27 cellular contexts compared by ENCODE assay signal in the genomic region with DNA sequence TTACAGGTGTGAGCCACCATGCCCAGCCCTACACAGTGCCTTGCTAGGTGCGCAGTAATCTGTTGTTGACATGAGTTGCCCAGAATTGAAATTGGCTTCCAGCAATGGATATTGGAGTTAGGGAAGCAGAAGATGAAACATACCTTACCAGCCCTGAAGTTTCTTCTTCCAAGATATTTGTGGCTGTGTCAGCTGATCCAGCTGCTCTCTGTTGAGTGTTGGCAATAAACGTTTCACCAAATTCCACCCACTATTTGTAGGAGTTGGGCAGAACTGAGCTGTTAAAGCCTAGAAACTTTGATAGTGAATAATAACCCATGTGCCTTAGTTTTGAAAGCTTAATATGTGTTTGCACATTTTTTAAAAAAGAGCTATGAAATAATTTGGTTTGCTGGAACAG.
"Had no signal": no experiment of that assay in that cellular context is flagged by ENCODE, and none has a peak within 500 bp of the region (broad histone marks: within the 10 kb centered on the region; RNA-seq: fewer than 3 reads in every experiment).

No MANE protein-coding gene starts in this region.

- ATAC-seq: activated CD4-positive, CD25-positive, alpha-beta regulatory T cell treated with anti-CD3 and anti-CD28 coated beads, Interleukin-2, amount 50 U/mL, for 24 hours; left cardiac atrium; left ventricle myocardium superior; right lobe of liver; T-helper 17 cell had no signal

- H3K27me3 Mint-ChIP-seq: activated naive CD8-positive, alpha-beta T cell; stimulated activated naive CD8-positive, alpha-beta T cell treated with anti-CD3 and anti-CD28 coated beads, Interleukin-15, Interleukin-2, amounts not matched to agents 100 ng/mL and 50 ng/mL, for 24 hours; T-helper 17 cell had no signal

- H3K9me3 Mint-ChIP-seq: nephron progenitor cell; stimulated activated naive CD8-positive, alpha-beta T cell treated with anti-CD3 and anti-CD28 coated beads, Interleukin-15, Interleukin-2, amounts not matched to agents 100 ng/mL and 50 ng/mL, for 24 hours had no signal

- H3K4me1 ChIP-seq: breast epithelium, right lobe of liver, vagina had no signal

- H3K27ac ChIP-seq: breast epithelium, neutrophil, right lobe of liver, skin epidermis, thoracic aorta, vagina had no signal

- H3K4me1 Mint-ChIP-seq: T-helper 17 cell had no signal

- H3K27ac Mint-ChIP-seq: activated naive CD8-positive, alpha-beta T cell; nephron progenitor cell; progenitor cell of endocrine pancreas; stimulated activated naive CD8-positive, alpha-beta T cell treated with anti-CD3 and anti-CD28 coated beads, Interleukin-15, Interleukin-2, amounts not matched to agents 100 ng/mL and 50 ng/mL, for 24 hours; T-helper 17 cell had no signal

- H3K9me3 ChIP-seq: breast epithelium, neutrophil, right lobe of liver, thoracic aorta, vagina had no signal

- H3K36me3 ChIP-seq: breast epithelium, neutrophil, right lobe of liver, thoracic aorta, vagina, WERI-Rb-1 had no signal

- H3K36me3 Mint-ChIP-seq: activated naive CD8-positive, alpha-beta T cell had no signal

- FAIRE-seq: endothelial cell of umbilical vein, keratinocyte had no signal

- DNase-seq: activated CD4-positive, alpha-beta T cell treated with anti-CD3 and anti-CD28 coated beads for 48 hours; activated CD4-positive, alpha-beta T cell treated with anti-CD3 and anti-CD28 coated beads, Interleukin-2, amount 50 U/mL, for 48 hours; activated CD8-positive, alpha-beta memory T cell treated with anti-CD3 and anti-CD28 coated beads for 24 hours; activated effector memory CD4-positive, alpha-beta T cell treated with Interleukin-2 at 50 U/mL for 16 hours; activated naive CD4-positive, alpha-beta T cell treated with Interleukin-2 at 50 U/mL for 16 hours; central memory CD4-positive, alpha-beta T cell; left cardiac atrium; left ventricle myocardium superior; nephron progenitor cell; right lobe of liver; stimulated activated CD4-positive, alpha-beta T cell treated with anti-CD3 and anti-CD28 coated beads, Interleukin-12 subunit alpha, Interleukin-12 subunit beta, amount 100 ng/mL, for 4 hours; stimulated activated CD4-positive, alpha-beta T cell treated with anti-CD3 and anti-CD28 coated beads, Interleukin-4, amount 100 ng/mL, for 1 hour; T-helper 17 cell; T1000; trophoblast cell had no signal

- H3K27me3 ChIP-seq: breast epithelium, neutrophil, right lobe of liver, vagina had no signal

- H3K4me3 ChIP-seq: breast epithelium, right lobe of liver, skin epidermis, thoracic aorta, vagina had no signal

- H3K4me3 Mint-ChIP-seq: activated naive CD8-positive, alpha-beta T cell; nephron progenitor cell; stimulated activated naive CD8-positive, alpha-beta T cell treated with anti-CD3 and anti-CD28 coated beads, Interleukin-15, Interleukin-2, amounts not matched to agents 100 ng/mL and 50 ng/mL, for 24 hours; T-helper 17 cell had no signal
